10 cellular contexts compared by ENCODE assay signal in genomic region chr14:30355431-30355913, GRCh38.
A peak's percentile ranks its signal among the peaks of the same experiment; 100 is the strongest.
DNase-seq lines count a peak whose midpoint lies in the region; ATAC-seq lines count a peak whose summit lies in the region.
"Had no signal": no experiment of that assay in that cellular context is flagged by ENCODE, and none has a peak within 500 bp of the region (broad histone marks: within the 10 kb centered on the region; RNA-seq: fewer than 3 reads in every experiment).

No MANE protein-coding gene starts in this region.

- peak; percentile 27 for DNase-seq in COLO829 (ENCODE audit: low spot score)
- DNase-seq in activated T-cell treated with anti-CD3 and anti-CD28 coated beads, Interleukin-2, amount 50 U/mL, for 48 hours: peak; percentile 22 to 30
- DNase-seq in SIG-M5 (lab: John Stamatoyannopoulos, UW): no peak
- DNase-seq in effector CD4-positive, alpha-beta T cell: no peak
- no peak for DNase-seq in 8988T
- DNase-seq: DMS79 treated with DMSO at 0.1 percent for 48 hours, Peyer's patch had no signal

- ATAC-seq in GM19035 (IDR thresholded peaks at IDR 0.05; ENCODE audit: unreplicated experiment): peak; percentile 89
- peak; percentile 87 for ATAC-seq in HG03039 (IDR thresholded peaks at IDR 0.05; ENCODE audit: unreplicated experiment)
- no peak for ATAC-seq in HG03108 (IDR thresholded peaks at IDR 0.05; ENCODE audit: unreplicated experiment)

Comparison
In these comparisons a context has a peak if more than half of its experiments do, and no peak if none do; other contexts are left out.
1. DNase-seq: peak in COLO829 (single experiment) and activated T-cell treated with anti-CD3 and anti-CD28 coated beads, Interleukin-2, amount 50 U/mL, for 48 hours (2 of 2); none in SIG-M5 (single experiment), effector CD4-positive, alpha-beta T cell (single experiment) and 8988T (single experiment).